In the genomic region with DNA sequence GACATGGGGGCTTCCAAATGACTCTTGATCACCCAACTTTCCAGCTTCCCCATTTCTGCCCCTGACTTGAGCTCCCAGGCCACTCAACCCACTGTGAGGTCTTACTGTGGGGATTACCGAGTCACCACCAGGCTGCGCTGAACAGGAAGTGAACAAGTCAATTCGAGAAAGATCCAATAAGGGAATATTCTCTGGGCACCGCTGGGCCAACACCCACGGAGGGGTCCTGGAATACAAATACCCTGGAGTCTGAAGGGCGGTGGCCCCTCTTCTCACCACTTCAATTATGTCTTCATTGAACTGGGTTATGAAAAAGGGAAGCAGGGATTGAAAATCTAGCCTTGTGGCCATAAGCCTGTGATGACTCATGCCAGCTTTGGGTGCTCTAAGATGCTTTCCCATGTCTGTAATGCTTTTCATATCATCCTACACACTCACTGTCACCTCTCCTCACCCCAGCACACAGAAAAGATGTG, we compare ENCODE assay signal across 1 cellular context.
TF ChIP-seq lines count a peak whose summit lies in the region.

No MANE protein-coding gene starts in this region.

TF ChIP-seq in GM12878, 131 proteins besides CTCF, POLR2A, EP300 and RAD21 (continued from another document and continues in another):
- TF ChIP-seq E4F1 (IDR thresholded peaks at IDR 0.05; ENCODE audit: borderline replicate concordance, partially characterized antibody) (no peak), NBN (IDR thresholded peaks at IDR 0.05) (no peak), FOS (IDR thresholded peaks at IDR 0.05; ENCODE audit: borderline replicate concordance, extremely low read depth, insufficient read length) (no peak), RBBP5 (conservative IDR thresholded peaks at IDR 0.05) (no peak), WRNIP1 (IDR thresholded peaks at IDR 0.05; ENCODE audit: borderline replicate concordance, low read depth, low read length) (no peak), EGR1 (IDR thresholded peaks at IDR 0.05; ENCODE audit: borderline replicate concordance in 1 of 2, low read depth in 2 of 2, low read length in 2 of 2) (no peak), RCOR1 (conservative IDR thresholded peaks at IDR 0.05; ENCODE audit: low read depth, low read length) (no peak; the same call in 1 of the 2 replicates), CEBPZ (IDR thresholded peaks at IDR 0.05; ENCODE audit: low read depth, low read length) (no peak), GABPA (IDR thresholded peaks at IDR 0.05; ENCODE audit: low read depth) (0 out of 2 replicates have a peak, but pooled peaks have one; percentile 62), TAF1 (IDR thresholded peaks at IDR 0.05; ENCODE audit: borderline replicate concordance, low read depth, low read length) (no peak), ZBTB11 (CRISPR knock-in tag; IDR thresholded peaks at IDR 0.05) (no peak), ZNF217 (IDR thresholded peaks at IDR 0.05) (no peak), POLR2AphosphoS2 (IDR thresholded peaks at IDR 0.05; ENCODE audit: low read depth, low read length) (no peak), ATF7 (IDR thresholded peaks at IDR 0.05; ENCODE audit: low read depth) (peak; percentile 58; the same call in 1 of the 2 replicates), TARDBP (IDR thresholded peaks at IDR 0.05; ENCODE audit: borderline replicate concordance) (no peak), ZSCAN29 (IDR thresholded peaks at IDR 0.05) (no peak), SMAD5 (IDR thresholded peaks at IDR 0.05; ENCODE audit: low read depth) (no peak), MTA2 (IDR thresholded peaks at IDR 0.05; ENCODE audit: low read depth) (peak; percentile 76), TBL1XR1 (IDR thresholded peaks at IDR 0.05; ENCODE audit: low read depth, low read length) (no peak), YBX1 (IDR thresholded peaks at IDR 0.05) (no peak), SUZ12 (IDR thresholded peaks at IDR 0.05; ENCODE audit: unreplicated experiment) (no peak), NR2C1 (IDR thresholded peaks at IDR 0.05) (no peak), SIN3A (IDR thresholded peaks at IDR 0.05; ENCODE audit: low read depth, low read length) (no peak), ZBTB40 (IDR thresholded peaks at IDR 0.05; ENCODE audit: borderline replicate concordance) (no peak), MTA3 (IDR thresholded peaks at IDR 0.05; ENCODE audit: borderline replicate concordance, low read length) (peak; percentile 96; the same call in 1 of the 2 replicates), MEF2A (IDR thresholded peaks at IDR 0.05; ENCODE audit: insufficient read depth, low read depth, low read length) (0 out of 2 replicates have a peak, but pooled peaks have one; percentile 45), JUNB (IDR thresholded peaks at IDR 0.05) (peak; percentile 90), KAT2A (conservative IDR thresholded peaks at IDR 0.05; ENCODE audit: control insufficient read depth, low read depth, low read length) (no peak), ZNF24 (IDR thresholded peaks at IDR 0.05) (no peak), CHD2 (IDR thresholded peaks at IDR 0.05; ENCODE audit: borderline replicate concordance, low read depth, low read length) (no peak), RB1 (IDR thresholded peaks at IDR 0.05; ENCODE audit: borderline replicate concordance) (no peak), DPF2 (IDR thresholded peaks at IDR 0.05) (peak; percentile 92), NFYA (IDR thresholded peaks at IDR 0.05; ENCODE audit: borderline replicate concordance, low read depth, low read length) (no peak), TCF12 (IDR thresholded peaks at IDR 0.05; ENCODE audit: low read depth, low read length) (0 out of 2 replicates have a peak, but pooled peaks have one; percentile 25), NRF1 (conservative IDR thresholded peaks at IDR 0.05; ENCODE audit: low read depth, low read length) (no peak), RUNX3 (IDR thresholded peaks at IDR 0.05; ENCODE audit: low read length) (peak; percentile 90), ZNF622 (IDR thresholded peaks at IDR 0.05) (no peak), KLF5 (IDR thresholded peaks at IDR 0.05; ENCODE audit: partially characterized antibody) (no peak), ZBED1 (IDR thresholded peaks at IDR 0.05; ENCODE audit: borderline replicate concordance) (peak; percentile 75; the same call in 1 of the 2 replicates), SREBF1 (IDR thresholded peaks at IDR 0.05; ENCODE audit: low read length) (no peak)
- TF ChIP-seq, protein P1, sequence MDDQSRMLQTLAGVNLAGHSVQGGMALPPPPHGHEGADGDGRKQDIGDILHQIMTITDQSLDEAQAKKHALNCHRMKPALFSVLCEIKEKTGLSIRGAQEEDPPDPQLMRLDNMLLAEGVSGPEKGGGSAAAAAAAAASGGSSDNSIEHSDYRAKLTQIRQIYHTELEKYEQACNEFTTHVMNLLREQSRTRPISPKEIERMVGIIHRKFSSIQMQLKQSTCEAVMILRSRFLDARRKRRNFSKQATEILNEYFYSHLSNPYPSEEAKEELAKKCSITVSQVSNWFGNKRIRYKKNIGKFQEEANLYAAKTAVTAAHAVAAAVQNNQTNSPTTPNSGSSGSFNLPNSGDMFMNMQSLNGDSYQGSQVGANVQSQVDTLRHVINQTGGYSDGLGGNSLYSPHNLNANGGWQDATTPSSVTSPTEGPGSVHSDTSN (IDR thresholded peaks at IDR 0.05; ENCODE audit: insufficient replicate concordance, low read depth, low read length): no peak
- TF ChIP-seq, protein P2, sequence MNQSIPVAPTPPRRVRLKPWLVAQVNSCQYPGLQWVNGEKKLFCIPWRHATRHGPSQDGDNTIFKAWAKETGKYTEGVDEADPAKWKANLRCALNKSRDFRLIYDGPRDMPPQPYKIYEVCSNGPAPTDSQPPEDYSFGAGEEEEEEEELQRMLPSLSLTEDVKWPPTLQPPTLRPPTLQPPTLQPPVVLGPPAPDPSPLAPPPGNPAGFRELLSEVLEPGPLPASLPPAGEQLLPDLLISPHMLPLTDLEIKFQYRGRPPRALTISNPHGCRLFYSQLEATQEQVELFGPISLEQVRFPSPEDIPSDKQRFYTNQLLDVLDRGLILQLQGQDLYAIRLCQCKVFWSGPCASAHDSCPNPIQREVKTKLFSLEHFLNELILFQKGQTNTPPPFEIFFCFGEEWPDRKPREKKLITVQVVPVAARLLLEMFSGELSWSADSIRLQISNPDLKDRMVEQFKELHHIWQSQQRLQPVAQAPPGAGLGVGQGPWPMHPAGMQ (IDR thresholded peaks at IDR 0.05; ENCODE audit: borderline replicate concordance): no peak
- TF ChIP-seq, protein P3, sequence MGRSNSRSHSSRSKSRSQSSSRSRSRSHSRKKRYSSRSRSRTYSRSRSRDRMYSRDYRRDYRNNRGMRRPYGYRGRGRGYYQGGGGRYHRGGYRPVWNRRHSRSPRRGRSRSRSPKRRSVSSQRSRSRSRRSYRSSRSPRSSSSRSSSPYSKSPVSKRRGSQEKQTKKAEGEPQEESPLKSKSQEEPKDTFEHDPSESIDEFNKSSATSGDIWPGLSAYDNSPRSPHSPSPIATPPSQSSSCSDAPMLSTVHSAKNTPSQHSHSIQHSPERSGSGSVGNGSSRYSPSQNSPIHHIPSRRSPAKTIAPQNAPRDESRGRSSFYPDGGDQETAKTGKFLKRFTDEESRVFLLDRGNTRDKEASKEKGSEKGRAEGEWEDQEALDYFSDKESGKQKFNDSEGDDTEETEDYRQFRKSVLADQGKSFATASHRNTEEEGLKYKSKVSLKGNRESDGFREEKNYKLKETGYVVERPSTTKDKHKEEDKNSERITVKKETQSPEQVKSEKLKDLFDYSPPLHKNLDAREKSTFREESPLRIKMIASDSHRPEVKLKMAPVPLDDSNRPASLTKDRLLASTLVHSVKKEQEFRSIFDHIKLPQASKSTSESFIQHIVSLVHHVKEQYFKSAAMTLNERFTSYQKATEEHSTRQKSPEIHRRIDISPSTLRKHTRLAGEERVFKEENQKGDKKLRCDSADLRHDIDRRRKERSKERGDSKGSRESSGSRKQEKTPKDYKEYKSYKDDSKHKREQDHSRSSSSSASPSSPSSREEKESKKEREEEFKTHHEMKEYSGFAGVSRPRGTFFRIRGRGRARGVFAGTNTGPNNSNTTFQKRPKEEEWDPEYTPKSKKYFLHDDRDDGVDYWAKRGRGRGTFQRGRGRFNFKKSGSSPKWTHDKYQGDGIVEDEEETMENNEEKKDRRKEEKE (IDR thresholded peaks at IDR 0.05): no peak
- TF ChIP-seq, protein P4, sequence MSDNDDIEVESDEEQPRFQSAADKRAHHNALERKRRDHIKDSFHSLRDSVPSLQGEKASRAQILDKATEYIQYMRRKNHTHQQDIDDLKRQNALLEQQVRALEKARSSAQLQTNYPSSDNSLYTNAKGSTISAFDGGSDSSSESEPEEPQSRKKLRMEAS (IDR thresholded peaks at IDR 0.05; ENCODE audit: low read depth, low read length): no peak
